ENCODE assay signal across 8 cellular contexts in genomic region chr11:111938687-111939160, GRCh38. TPM values are rescaled to one million over a fixed set of nuclear protein-coding genes. Genes with fewer than 3 reads are reported as not detected.
DNase-seq lines count a peak whose midpoint lies in the region; ATAC-seq and TF ChIP-seq lines count a peak whose summit lies in the region.

No MANE protein-coding gene starts in this region.

- H3K4me1 ChIP-seq in DND-41 (ENCODE audit: insufficient read depth, low read length) (peaks cover 28% of the 10 kb centered on the region), duodenal mucosa (ENCODE audit: control insufficient read depth in 1 of 2, insufficient read depth in 2 of 2, low read length in 2 of 2) (peaks cover 12 to 26% of the 10 kb centered on the region in 2 donors), neural progenitor cell (peaks cover 38% of the 10 kb centered on the region)

- H3K9me3 Mint-ChIP-seq in T-helper 2 cell treated with Interferon-gamma antibody and Interleukin-4, amounts not matched to agents 5 μg/mL and 100 μg/mL, for 36 hours, result no peaks in the 10 kb centered on the region
- H3K9me3 Mint-ChIP-seq in neural progenitor cell, result no peaks in the 10 kb centered on the region

- peak overlapping the region; percentile 81 for H3K27ac Mint-ChIP-seq in T-helper 2 cell treated with Interferon-gamma antibody and Interleukin-4, amounts not matched to agents 5 μg/mL and 100 μg/mL, for 36 hours
- peak overlapping the region; percentile 30 for H3K27ac Mint-ChIP-seq in neural progenitor cell

- peaks cover 48% of the 10 kb centered on the region for H3K4me1 Mint-ChIP-seq in T-helper 2 cell treated with Interferon-gamma antibody and Interleukin-4, amounts not matched to agents 5 μg/mL and 100 μg/mL, for 36 hours (ENCODE audit: low read depth)
- H3K4me1 Mint-ChIP-seq in neural progenitor cell, result peaks cover 51% of the 10 kb centered on the region

- no peaks in the 10 kb centered on the region for H3K36me3 ChIP-seq in DND-41 (ENCODE audit: insufficient read depth, low read length)
- H3K36me3 ChIP-seq in duodenal mucosa (ENCODE audit: control insufficient read depth in 1 of 2, insufficient read depth in 2 of 2, low read length in 2 of 2), result no peaks in the 10 kb centered on the region
- H3K36me3 ChIP-seq in neural progenitor cell, result no peaks in the 10 kb centered on the region

- H3K27me3 ChIP-seq in DND-41 (ENCODE audit: insufficient read depth, low read length, poor library complexity), result no peaks in the 10 kb centered on the region
- no peaks in the 10 kb centered on the region for H3K27me3 ChIP-seq in duodenal mucosa (ENCODE audit: control insufficient read depth in 1 of 2, insufficient read depth in 2 of 2, low read length in 2 of 2)
- H3K27me3 ChIP-seq in neural progenitor cell, result no peaks in the 10 kb centered on the region

- ATAC-seq in DND-41 (ENCODE audit: insufficient read depth, low read depth), result no peak
- peak; percentile 56 for ATAC-seq in GM19372 (IDR thresholded peaks at IDR 0.05; ENCODE audit: low read depth, unreplicated experiment)
- peak; percentile 85 for ATAC-seq in HG03354 (IDR thresholded peaks at IDR 0.05; ENCODE audit: poor library complexity, severe bottlenecking, unreplicated experiment)

- H3K4me3 ChIP-seq in DND-41 (ENCODE audit: low read depth in 1 of 2, low read length in 2 of 2), result no peak overlapping the region
- H3K4me3 ChIP-seq in duodenal mucosa (ENCODE audit: low read depth in 1 of 2, low read length in 2 of 2), result peak overlapping the region in 1 of 2 donors; percentile 9
- H3K4me3 ChIP-seq in neural progenitor cell, result peak overlapping the region; percentile 63

- TF ChIP-seq CTCF in DND-41 (IDR thresholded peaks at IDR 0.05; ENCODE audit: borderline replicate concordance, extremely low read depth, low read length, poor library complexity, severe bottlenecking) (no peak), neural progenitor cell (IDR thresholded peaks at IDR 0.05) (no peak)

- no peaks in the 10 kb centered on the region for H4K20me1 ChIP-seq in DND-41 (ENCODE audit: insufficient read depth, low read length)
- no peaks in the 10 kb centered on the region for H4K20me1 ChIP-seq in neural progenitor cell (ENCODE audit: low read depth)

- H3K27ac ChIP-seq in DND-41 (ENCODE audit: low read length) (no peak overlapping the region), duodenal mucosa (ENCODE audit: low read depth, low read length) (peak overlapping the region; percentile 5), neural progenitor cell (peak overlapping the region; percentile 11)

- peaks cover 40% of the 10 kb centered on the region for H3F3A ChIP-seq in neural progenitor cell (ENCODE audit: low read depth)

- H3K4me2 ChIP-seq in DND-41 (ENCODE audit: insufficient read depth, low read length), result no peak overlapping the region
- H3K4me2 ChIP-seq in neural progenitor cell, result peak overlapping the region; percentile 89

- H2AFZ ChIP-seq in DND-41 (ENCODE audit: low read depth, low read length) (peak overlapping the region; percentile 44; the same call in 1 of the 2 replicates), neural progenitor cell (replicated peaks) (no peak overlapping the region)

- no peaks in the 10 kb centered on the region for H3K27me3 Mint-ChIP-seq in T-helper 2 cell treated with Interferon-gamma antibody and Interleukin-4, amounts not matched to agents 5 μg/mL and 100 μg/mL, for 36 hours (ENCODE audit: low read depth)
- H3K27me3 Mint-ChIP-seq in neural progenitor cell (ENCODE audit: insufficient read depth, low read depth), result peaks cover 2% of the 10 kb centered on the region

- DNase-seq in DND-41 (no peak), neural progenitor cell (ENCODE audit: low spot score) (peak; percentile 40), NCI-H1105 (lab: John Stamatoyannopoulos, UW) (no peak)
- peak; percentile 66 for DNase-seq in T-helper 2 cell treated with Interferon-gamma antibody and Interleukin-4, amounts not matched to agents 5 μg/mL and 100 μg/mL, for 36 hours (ENCODE audit: low spot score)
- no peak for DNase-seq in effector CD8-positive, alpha-beta T cell (lab: John Stamatoyannopoulos, UW)

- H3K9ac ChIP-seq in DND-41 (ENCODE audit: low read depth, low read length), result no peak overlapping the region
- H3K9ac ChIP-seq in duodenal mucosa (ENCODE audit: low read depth in 1 of 2, low read length in 2 of 2), result no peak overlapping the region
- H3K9ac ChIP-seq in neural progenitor cell, result no peak overlapping the region

- H3K79me2 ChIP-seq in DND-41 (ENCODE audit: insufficient read depth, low read length) (no peaks in the 10 kb centered on the region), neural progenitor cell (ENCODE audit: low read depth) (no peaks in the 10 kb centered on the region)

- peaks cover 3% of the 10 kb centered on the region for H3K36me3 Mint-ChIP-seq in T-helper 2 cell treated with Interferon-gamma antibody and Interleukin-4, amounts not matched to agents 5 μg/mL and 100 μg/mL, for 36 hours (ENCODE audit: low read depth)
- H3K36me3 Mint-ChIP-seq in neural progenitor cell, result peaks cover 6% of the 10 kb centered on the region

- H3K4me3 Mint-ChIP-seq in T-helper 2 cell treated with Interferon-gamma antibody and Interleukin-4, amounts not matched to agents 5 μg/mL and 100 μg/mL, for 36 hours, result peak overlapping the region; percentile 84
- peak overlapping the region; percentile 87 for H3K4me3 Mint-ChIP-seq in neural progenitor cell

- H3K9me3 ChIP-seq in DND-41 (ENCODE audit: insufficient read depth, low read length, severe bottlenecking) (no peaks in the 10 kb centered on the region), duodenal mucosa (ENCODE audit: control insufficient read depth in 1 of 2, low read length in 2 of 2) (no peaks in the 10 kb centered on the region), neural progenitor cell (ENCODE audit: low read depth) (no peaks in the 10 kb centered on the region)

RNA-seq across cellular contexts. Expression of gene DIXDC1, which starts 1.6 kb away (rescaled TPM):
- total RNA-seq in neural progenitor cell (ENCODE audit: low replicate concordance), result 23.6 and 25.2 TPM in 2 replicates

RNA-seq across cellular contexts. Expression of gene C11orf52, which starts 20.0 kb away (rescaled TPM):
- 0.65 TPM in 1 of 2 replicates, not detected in the other for total RNA-seq in neural progenitor cell (ENCODE audit: low replicate concordance)

RNA-seq across cellular contexts. Expression of gene HSPB2, which starts 26.2 kb away (rescaled TPM):
- total RNA-seq in neural progenitor cell (ENCODE audit: low replicate concordance), result not detected in 2 replicates

RNA-seq across cellular contexts. Expression of gene CRYAB, which starts 27.2 kb away (rescaled TPM):
- 0.45 TPM in 1 of 2 replicates, not detected in the other for total RNA-seq in neural progenitor cell (ENCODE audit: low replicate concordance)

RNA-seq across cellular contexts. Expression of gene CFAP68, which starts 59.4 kb away (rescaled TPM):
- 28.6 and 46.7 TPM in 2 replicates for total RNA-seq in neural progenitor cell (ENCODE audit: low replicate concordance)

Comparison
In these comparisons a context has a peak if more than half of its experiments do, and no peak if none do; other contexts are left out.
1. DNase-seq: peak in T-helper 2 cell treated with Interferon-gamma antibody and Interleukin-4, amounts not matched to agents 5 μg/mL and 100 μg/mL, for 36 hours (single experiment) and neural progenitor cell (single experiment); none in DND-41 (single experiment), effector CD8-positive, alpha-beta T cell (single experiment) and NCI-H1105 (single experiment).